In the genomic region with DNA sequence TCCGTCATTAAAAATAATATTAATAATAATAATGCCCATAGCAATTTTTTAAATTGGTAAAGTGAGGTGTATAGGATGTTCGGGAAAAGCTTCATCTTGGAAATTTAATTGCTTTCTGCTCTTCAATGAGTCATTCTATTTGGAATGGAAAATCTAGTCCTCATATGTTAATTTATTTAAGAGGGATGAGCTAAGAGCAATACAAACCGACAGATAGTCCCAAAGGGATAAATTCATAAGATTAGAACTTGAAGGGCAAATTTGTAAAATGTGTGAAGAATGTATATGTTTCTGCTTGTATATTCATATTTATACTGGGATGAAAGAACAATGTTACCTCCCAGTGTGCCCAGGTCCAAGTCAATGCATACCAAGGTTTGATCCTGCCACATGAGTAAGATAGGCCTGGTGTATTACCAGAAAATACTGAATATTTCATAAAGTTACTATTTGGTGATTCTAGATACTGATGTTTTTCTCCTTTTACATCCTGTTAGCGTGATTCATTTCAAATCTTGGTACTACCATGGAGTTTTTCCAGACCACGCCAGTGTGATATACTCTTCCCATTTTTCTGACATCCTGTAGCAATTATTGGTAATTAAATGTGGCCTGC, we compare ENCODE assay signal across 20 cellular contexts.
A peak's percentile ranks its signal among the peaks of the same experiment; 100 is the strongest.
DNase-seq lines count a peak whose midpoint lies in the region; ATAC-seq and TF ChIP-seq lines count a peak whose summit lies in the region.
"Had no signal": no experiment of that assay in that cellular context is flagged by ENCODE, and none has a peak within 500 bp of the region (broad histone marks: within the 10 kb centered on the region; RNA-seq: fewer than 3 reads in every experiment).

No MANE protein-coding gene starts in this region.

- CTCF ChIA-PET in SK-N-SH (lab: Yijun Ruan, JAX): no interaction called here

- H3K9ac ChIP-seq in SK-N-SH: no peak overlapping the region

- no peak overlapping the region for H3K4me3 ChIP-seq in SK-N-SH (ENCODE audit: low read depth in 2 of 2, low read length in 1 of 2)
- no peak overlapping the region for H3K4me3 ChIP-seq in astrocyte of the spinal cord (ENCODE audit: low read depth, low read length)
- no peak overlapping the region for H3K4me3 ChIP-seq in foreskin fibroblast (ENCODE audit: low read depth in 1 of 2, low read length in 2 of 2)
- H3K4me3 ChIP-seq: HAP-1 had no signal

- H3K9me2 ChIP-seq in SK-N-SH: 0 out of 2 replicates have a peak, but pooled peaks cover 4% of the 10 kb centered on the region

- H3K27me3 ChIP-seq in SK-N-SH (ENCODE audit: insufficient read depth): no peaks in the 10 kb centered on the region

- no peak for TF ChIP-seq RAD21 in SK-N-SH (IDR thresholded peaks at IDR 0.05; ENCODE audit: low read length)

- in situ Hi-C loops in astrocyte of the spinal cord (cut with HindIII; ENCODE audit: low sequenced_read_pairs): no loop called here

- peaks cover 0 to under 1% of the 10 kb centered on the region in 2 experiments; a peak in 1 of 4 replicates for H3K4me1 ChIP-seq in SK-N-SH (ENCODE audit: control insufficient read depth in 1 of 2, insufficient read depth in 2 of 2, low read depth in 1 of 2, low read length in 1 of 2)
- H3K4me1 ChIP-seq: Caco-2, HAP-1 had no signal

- H3K79me2 ChIP-seq in SK-N-SH (ENCODE audit: insufficient read depth): no peaks in the 10 kb centered on the region

- H3K27ac ChIP-seq in SK-N-SH (ENCODE audit: low read depth in 2 of 2, low read length in 1 of 2): peak overlapping the region in 1 of 2 experiments; percentile 1; a peak in 1 of 4 replicates

- H3K4me2 ChIP-seq in SK-N-SH: no peak overlapping the region

- peaks cover 11% of the 10 kb centered on the region for H3F3A ChIP-seq in SK-N-SH (replicated peaks; ENCODE audit: insufficient read depth)

- ATAC-seq in SK-N-SH treated with all-trans-retinoic acid at 6 μM for 48 hours: peak; percentile 56
- no peak for ATAC-seq in HG02763 (IDR thresholded peaks at IDR 0.05; ENCODE audit: unreplicated experiment)
- ATAC-seq in GM21367 (IDR thresholded peaks at IDR 0.05; ENCODE audit: unreplicated experiment): no peak
- ATAC-seq: Panc1, Right ventricle myocardium inferior, T-cell had no signal

- TF ChIP-seq CTCF in SK-N-SH (IDR thresholded peaks at IDR 0.05) (no peak), astrocyte of the spinal cord (IDR thresholded peaks at IDR 0.05; ENCODE audit: low read depth, low read length) (no peak), foreskin fibroblast (IDR thresholded peaks at IDR 0.05; ENCODE audit: low read depth, low read length) (no peak)

- DNase-seq in SK-N-SH: no peak
- peak; percentile 65 for DNase-seq in astrocyte of the spinal cord (ENCODE audit: low read depth, low spot score)
- DNase-seq in foreskin fibroblast: peak; percentile 54 to 59
- DNase-seq in GM19238 (ENCODE audit: insufficient read length, low spot score): no peak
- no peak for DNase-seq in A172 (ENCODE audit: low spot score)
- DNase-seq: 8988T, Caco-2, DMS153, EL, KG1, NCI-H146, NCI-H2081 treated with DMSO at 0.1 percent for 48 hours, NCI-H510A, T-cell had no signal

- TF ChIP-seq EP300 in SK-N-SH (IDR thresholded peaks at IDR 0.05; ENCODE audit: borderline replicate concordance in 1 of 2, low read depth in 1 of 2, low read length in 1 of 2): no peak

- H2AFZ ChIP-seq in SK-N-SH (ENCODE audit: low read depth): no peak overlapping the region

- POLR2A ChIA-PET in SK-N-SH (lab: Yijun Ruan, JAX): no interaction called here

- no peaks in the 10 kb centered on the region for H4K20me1 ChIP-seq in SK-N-SH (ENCODE audit: insufficient read depth)

- H3K36me3 ChIP-seq in SK-N-SH (replicated peaks in 1 of 2; ENCODE audit: control insufficient read depth in 1 of 2, insufficient read depth in 2 of 2, low read length in 1 of 2): no peaks in the 10 kb centered on the region
- H3K36me3 ChIP-seq: HAP-1 had no signal

- 37% methylated on average over 5 of the region's 5 CpGs for WGBS in SK-N-SH (ENCODE audit: low lambda C conversion rate)

- H3K9me3 ChIP-seq in SK-N-SH: no peaks in the 10 kb centered on the region
- H3K9me3 ChIP-seq: Caco-2, HAP-1 had no signal

TF ChIP-seq in SK-N-SH treated with all-trans-retinoic acid at 6 μM for 48 hours, 23 proteins besides CTCF, POLR2A, EP300 and RAD21:
- peak; percentile 57; the same call in 1 of the 2 replicates for TF ChIP-seq ISL1 (CRISPR knock-in tag; IDR thresholded peaks at IDR 0.05)
- no peak for TF ChIP-seq ESRRG (CRISPR knock-in tag; IDR thresholded peaks at IDR 0.05)

TF ChIP-seq in SK-N-SH, 30 proteins besides CTCF, POLR2A, EP300 and RAD21:
- TF ChIP-seq FOXM1 (IDR thresholded peaks at IDR 0.05; ENCODE audit: low read depth): no peak
- TF ChIP-seq, protein P1, sequence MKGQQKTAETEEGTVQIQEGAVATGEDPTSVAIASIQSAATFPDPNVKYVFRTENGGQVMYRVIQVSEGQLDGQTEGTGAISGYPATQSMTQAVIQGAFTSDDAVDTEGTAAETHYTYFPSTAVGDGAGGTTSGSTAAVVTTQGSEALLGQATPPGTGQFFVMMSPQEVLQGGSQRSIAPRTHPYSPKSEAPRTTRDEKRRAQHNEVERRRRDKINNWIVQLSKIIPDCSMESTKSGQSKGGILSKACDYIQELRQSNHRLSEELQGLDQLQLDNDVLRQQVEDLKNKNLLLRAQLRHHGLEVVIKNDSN (IDR thresholded peaks at IDR 0.05; ENCODE audit: borderline replicate concordance, low read depth): no peak
- no peak for TF ChIP-seq ELF1 (IDR thresholded peaks at IDR 0.05)

Comparison
In these comparisons a context has a peak if more than half of its experiments do, and no peak if none do; other contexts are left out.
1. DNase-seq: peak in astrocyte of the spinal cord (single experiment) and foreskin fibroblast (2 of 2); none in SK-N-SH (single experiment), GM19238 (single experiment) and A172 (single experiment).